In the genomic region with DNA sequence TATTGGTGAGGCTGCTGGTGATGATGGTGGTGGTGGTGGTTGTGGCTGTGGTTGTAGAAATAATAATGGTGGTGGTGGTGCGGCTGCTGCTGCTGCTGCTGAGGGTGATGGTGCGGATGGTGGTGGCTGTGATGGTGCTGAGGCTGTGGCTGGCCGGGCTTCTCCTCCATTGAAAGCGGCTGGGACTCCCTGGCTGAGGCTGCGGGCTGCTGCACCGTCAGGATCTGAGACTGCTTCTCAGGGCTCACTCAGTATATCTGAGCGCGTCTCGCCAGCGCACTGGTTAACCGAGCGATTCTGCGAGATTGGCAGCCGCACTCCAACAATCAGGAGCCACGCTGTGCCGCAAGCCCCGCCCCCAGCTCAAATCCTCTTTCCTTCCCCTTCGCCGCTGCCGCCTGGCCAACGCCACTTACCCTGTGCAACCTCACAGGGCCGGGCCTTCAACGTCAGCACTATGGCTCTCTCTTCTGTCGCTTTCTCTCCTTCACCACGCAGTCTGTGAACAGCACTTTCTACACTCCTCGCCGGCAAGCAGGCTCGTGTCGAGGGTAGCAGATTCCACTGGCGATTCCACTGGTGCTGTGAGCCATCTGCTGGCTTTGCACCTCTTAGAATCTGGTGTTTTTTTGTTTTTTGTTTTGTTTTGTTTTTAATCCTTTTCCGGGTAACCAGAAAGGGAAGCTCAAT, we compare ENCODE assay signal across 8 cellular contexts. TPM values are rescaled to one million over a fixed set of nuclear protein-coding genes. Genes with fewer than 3 reads are reported as not detected.
A peak's percentile ranks its signal among the peaks of the same experiment; 100 is the strongest.
DNase-seq lines count a peak whose midpoint lies in the region; ATAC-seq, FAIRE-seq and TF ChIP-seq lines count a peak whose summit lies in the region.

A gene with protein sequence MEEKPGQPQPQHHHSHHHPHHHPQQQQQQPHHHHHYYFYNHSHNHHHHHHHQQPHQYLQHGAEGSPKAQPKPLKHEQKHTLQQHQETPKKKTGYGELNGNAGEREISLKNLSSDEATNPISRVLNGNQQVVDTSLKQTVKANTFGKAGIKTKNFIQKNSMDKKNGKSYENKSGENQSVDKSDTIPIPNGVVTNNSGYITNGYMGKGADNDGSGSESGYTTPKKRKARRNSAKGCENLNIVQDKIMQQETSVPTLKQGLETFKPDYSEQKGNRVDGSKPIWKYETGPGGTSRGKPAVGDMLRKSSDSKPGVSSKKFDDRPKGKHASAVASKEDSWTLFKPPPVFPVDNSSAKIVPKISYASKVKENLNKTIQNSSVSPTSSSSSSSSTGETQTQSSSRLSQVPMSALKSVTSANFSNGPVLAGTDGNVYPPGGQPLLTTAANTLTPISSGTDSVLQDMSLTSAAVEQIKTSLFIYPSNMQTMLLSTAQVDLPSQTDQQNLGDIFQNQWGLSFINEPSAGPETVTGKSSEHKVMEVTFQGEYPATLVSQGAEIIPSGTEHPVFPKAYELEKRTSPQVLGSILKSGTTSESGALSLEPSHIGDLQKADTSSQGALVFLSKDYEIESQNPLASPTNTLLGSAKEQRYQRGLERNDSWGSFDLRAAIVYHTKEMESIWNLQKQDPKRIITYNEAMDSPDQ (minus strand): TSS at position 259 of the 690 bp plus-strand sequence. CDS start 89 bp downstream, at position 170.

- H3K27ac ChIP-seq in HepG2 (ENCODE audit: extremely low read length, insufficient read depth, low read length), result peak within 1 kb of the TSS; percentile 92

- H3K4me2 ChIP-seq in HepG2 (ENCODE audit: low read depth, low read length), result peak within 1 kb of the TSS; percentile 83

- TF ChIP-seq CTCF in HepG2 (CRISPR knock-in tag; IDR thresholded peaks at IDR 0.05), result no peak

- peak; percentile 100 for DNase-seq in CD1c-positive myeloid dendritic cell (ENCODE audit: extremely low spot score)
- DNase-seq in NCI-H82 treated with DMSO at 0.1 percent for 48 hours (lab: John Stamatoyannopoulos, UW; ENCODE audit: unreplicated experiment), result peak; percentile 98
- peak; percentile 99 for DNase-seq in activated CD4-positive, alpha-beta memory T cell treated with anti-CD3 and anti-CD28 coated beads for 36 hours
- peak; percentile 93 to 99 for DNase-seq in dermis microvascular lymphatic vessel endothelial cell (ENCODE audit: low read depth in 2 of 2)
- peak; percentile 96 for DNase-seq in HepG2 (ENCODE audit: low spot score)
- peak; percentile 98 for DNase-seq in stimulated activated CD4-positive, alpha-beta T cell treated with anti-CD3 and anti-CD28 coated beads, Interleukin-4, amount 100 ng/mL, for 1 hour

- TF ChIP-seq RAD21 in HepG2 (CRISPR knock-in tag; IDR thresholded peaks at IDR 0.05), result 0 out of 2 replicates have a peak, but pooled peaks have one; percentile 2

- no TSS peak for BruUV-seq in HepG2 (replicated peaks; lab: Mats Ljungman, UMichigan)

- H3K9ac ChIP-seq in HepG2 (ENCODE audit: insufficient read depth, low read depth, low read length), result peak within 1 kb of the TSS; percentile 95

- H3K36me3 ChIP-seq in HepG2 (replicated peaks in 1 of 2; ENCODE audit: control insufficient read depth in 1 of 2, insufficient read depth in 2 of 2, low read length in 2 of 2), result peaks cover 0 to 13% of the 10 kb centered on the region in 2 experiments; a peak in 2 of 5 replicates

- TF ChIP-seq EP300 in HepG2 (IDR thresholded peaks at IDR 0.05; ENCODE audit: low read depth in 2 of 2, low read length in 2 of 2), result no peak
- TF ChIP-seq EP300 in HepG2 (CRISPR knock-in tag; IDR thresholded peaks at IDR 0.05; ENCODE audit: borderline replicate concordance), result peak; percentile 25; the same call in 1 of the 2 replicates

- CTCF ChIA-PET in activated CD4-positive, alpha-beta memory T cell treated with anti-CD3 and anti-CD28 coated beads for 36 hours (lab: Charles Lee), result interaction anchor here (0.6 to 1.4 kb wide), 4 partner anchors 9 to 298 kb away, joined by 3 to 6 read pairs (median 3); no protein-coding TSS in a partner anchor
- CTCF ChIA-PET in HepG2 (lab: Yijun Ruan, JAX; ENCODE audit: low intra/inter-chr PET ratio, low total read pairs), result no interaction called here

- 0% methylated on average over 17 of the region's 31 CpGs for WGBS in HepG2 (ENCODE audit: low lambda C conversion rate)

- H3K36me3 Mint-ChIP-seq in activated CD4-positive, alpha-beta memory T cell treated with anti-CD3 and anti-CD28 coated beads for 36 hours, result peaks cover 24% of the 10 kb centered on the region

- peak within 1 kb of the TSS; percentile 99 for H3K4me3 Mint-ChIP-seq in activated CD4-positive, alpha-beta memory T cell treated with anti-CD3 and anti-CD28 coated beads for 36 hours

- H3K4me3 ChIP-seq in HepG2 (replicated peaks in 1 of 3; ENCODE audit: insufficient read depth in 1 of 3, low read depth in 2 of 3, low read length in 3 of 3), result peak within 1 kb of the TSS; percentile 92 to 99 (median 93)

- TF ChIP-seq POLR2A in HepG2 (IDR thresholded peaks at IDR 0.05; ENCODE audit: insufficient read depth in 1 of 2, low read depth in 2 of 2, low read length in 2 of 2), result peak; percentile 99 to 100

- peaks cover 42% of the 10 kb centered on the region for H3K79me2 ChIP-seq in HepG2 (ENCODE audit: insufficient read depth, low read length)

- no peaks in the 10 kb centered on the region; a peak in 1 of 5 replicates for H3K27me3 ChIP-seq in HepG2 (ENCODE audit: control insufficient read depth in 1 of 2, insufficient read depth in 2 of 2, low read length in 2 of 2)

- H4K20me1 ChIP-seq in HepG2 (ENCODE audit: insufficient read depth, low read length), result peaks cover 32% of the 10 kb centered on the region

- peak; percentile 89 for FAIRE-seq in HepG2 (lab: Jason Lieb, UNC)

- no peaks in the 10 kb centered on the region for H3K9me3 ChIP-seq in HepG2 (ENCODE audit: low read length)

- no peaks in the 10 kb centered on the region for H3K27me3 Mint-ChIP-seq in activated CD4-positive, alpha-beta memory T cell treated with anti-CD3 and anti-CD28 coated beads for 36 hours

- H3K9me3 Mint-ChIP-seq in activated CD4-positive, alpha-beta memory T cell treated with anti-CD3 and anti-CD28 coated beads for 36 hours, result no peaks in the 10 kb centered on the region

- peaks cover 27% of the 10 kb centered on the region for H3K4me1 ChIP-seq in HepG2 (ENCODE audit: insufficient read depth, low read length)

- ATAC-seq in GM19438 (IDR thresholded peaks at IDR 0.05; ENCODE audit: low read depth, unreplicated experiment) (peak; percentile 78), HG03575 (IDR thresholded peaks at IDR 0.05; ENCODE audit: extremely low read depth, insufficient number of reproducible peaks, low FRiP score, unreplicated experiment) (peak; percentile 60), HepG2 (peak; percentile 97)

- peak within 1 kb of the TSS; percentile 96 for H3K27ac Mint-ChIP-seq in activated CD4-positive, alpha-beta memory T cell treated with anti-CD3 and anti-CD28 coated beads for 36 hours

- H3K4me1 Mint-ChIP-seq in activated CD4-positive, alpha-beta memory T cell treated with anti-CD3 and anti-CD28 coated beads for 36 hours (ENCODE audit: low read depth), result peaks cover 31% of the 10 kb centered on the region

- POLR2A ChIA-PET in activated CD4-positive, alpha-beta memory T cell treated with anti-CD3 and anti-CD28 coated beads for 36 hours (lab: Charles Lee), result interaction anchor here (0.6 to 1.8 kb wide), 18 partner anchors 9 to 1047 kb away, joined by 3 to 7 read pairs (median 4); partner anchors contain the start of genes GIT1 and TAOK1
- POLR2A ChIA-PET in HepG2 (lab: Yijun Ruan, JAX), result interaction anchor here (0.6 to 1.9 kb wide), 39 partner anchors 8 to 452 kb away, joined by 3 to 37 read pairs (median 5); partner anchors contain the start of genes ABHD15, ANKRD13B, FAM222B and MYO18A

- intact Hi-C loops in activated CD4-positive, alpha-beta memory T cell treated with anti-CD3 and anti-CD28 coated beads for 36 hours (cut with micrococcal nuclease), result loop anchor here (1.0 to 5.0 kb wide), 9 partner anchors 37 to 565 kb away; partner anchors contain the start of genes PHF12, TAOK1 and TP53I13
- intact Hi-C loops in HepG2 (cut with micrococcal nuclease; ENCODE audit: unreplicated experiment), result loop anchor here (2.0 to 10.0 kb wide), 4 partner anchors 42 to 271 kb away; partner anchors contain the start of genes ABHD15 and TP53I13

- in situ Hi-C loops in HepG2 (cut with HindIII; ENCODE audit: extremely low pct_ligation_motif_present, low pct_unique_long_range_greater_than_20kb), result no loop called here

- peak within 1 kb of the TSS; percentile 99 for H2AFZ ChIP-seq in HepG2 (ENCODE audit: low read length)

TF ChIP-seq in HepG2, 621 proteins besides CTCF, POLR2A, EP300 and RAD21 (continues in another document):
- TF ChIP-seq MTA1 (CRISPR knock-in tag; IDR thresholded peaks at IDR 0.05; ENCODE audit: borderline replicate concordance) (peak; percentile 64; the same call in 1 of the 2 replicates), GATAD2A (CRISPR knock-in tag; IDR thresholded peaks at IDR 0.05) (peak; percentile 82)

RNA-seq across cellular contexts. Expression of the gene that starts here (rescaled TPM):
- 10 to 100 TPM; 45.6 to 56.9 TPM for total RNA-seq in activated CD4-positive, alpha-beta memory T cell treated with anti-CD3 and anti-CD28 coated beads for 36 hours
- total RNA-seq in dermis microvascular lymphatic vessel endothelial cell (24.9 and 31.1 TPM in 2 replicates), HepG2 (2016; rRNA removed; fragmentation: Illumina TruSeq; extraction: Trizol) (30.8 and 51.1 TPM in 2 replicates)
- total RNA-seq in HepG2 (2016; cell fraction: cytosol; rRNA removed; fragmentation: Illumina TruSeq; extraction: Trizol; ENCODE audit: low read depth), result 3.3 and 4.4 TPM in 2 replicates
- total RNA-seq in HepG2 (2016; cell fraction: insoluble cytoplasmic fraction; rRNA removed; fragmentation: Illumina TruSeq; extraction: Trizol), result 33.9 and 51.5 TPM in 2 replicates
- 12.2 and 14.5 TPM in 2 replicates for total RNA-seq in HepG2 (2016; cell fraction: membrane; rRNA removed; fragmentation: Illumina TruSeq; extraction: Trizol)
- total RNA-seq in HepG2 (2016; cell fraction: nucleus; rRNA removed; fragmentation: Illumina TruSeq; extraction: Trizol), result 29.2 and 31.4 TPM in 2 replicates
- 7.2 and 10.3 TPM in 2 replicates for polyA plus RNA-seq in HepG2 (2011; rRNA removed)
- polyA plus RNA-seq in HepG2 (2011; cell fraction: cytosol; rRNA removed), result 4.2 and 7.1 TPM in 2 replicates
- 26.3 and 51.8 TPM in 2 replicates for polyA plus RNA-seq in HepG2 (2011; cell fraction: nucleus; rRNA removed)
- 13.6 and 17.8 TPM in 2 replicates for polyA plus RNA-seq in HepG2 (2012)
- polyA plus RNA-seq in HepG2 (2016; cell fraction: cytosol; fragmentation: Illumina TruSeq; extraction: Trizol; ENCODE audit: low read depth), result 0.59 and 0.75 TPM in 2 replicates
- polyA plus RNA-seq in HepG2 (2016; cell fraction: insoluble cytoplasmic fraction; fragmentation: Illumina TruSeq; extraction: Trizol; ENCODE audit: low read depth), result 27.2 and 28.3 TPM in 2 replicates
- polyA plus RNA-seq in HepG2 (2016; cell fraction: membrane; fragmentation: Illumina TruSeq; extraction: Trizol; ENCODE audit: low read depth), result 3.1 TPM in 2 replicates
- polyA plus RNA-seq in HepG2 (2016; cell fraction: nucleus; fragmentation: Illumina TruSeq; extraction: Trizol; ENCODE audit: insufficient read depth, low read depth), result 32.0 and 35.0 TPM in 2 replicates
- polyA minus RNA-seq in HepG2 (2011; rRNA and poly(A)+ RNA removed; ENCODE audit: low replicate concordance), result 16.2 and 48.5 TPM in 2 replicates
- 18.9 and 19.5 TPM in 2 replicates for polyA minus RNA-seq in HepG2 (2011; cell fraction: cytosol; rRNA and poly(A)+ RNA removed)
- 25.1 and 29.7 TPM in 2 replicates for polyA minus RNA-seq in HepG2 (2011; cell fraction: nucleus; rRNA and poly(A)+ RNA removed)

Comparison
In these comparisons a context has a peak if more than half of its experiments do, and no peak if none do; other contexts are left out.
1. Peak in every context shown above with its lines: DNase-seq, ATAC-seq, H3K4me3 ChIP-seq and H3K27ac ChIP-seq.